ENCODE assay signal across 9 cellular contexts in the genomic region with DNA sequence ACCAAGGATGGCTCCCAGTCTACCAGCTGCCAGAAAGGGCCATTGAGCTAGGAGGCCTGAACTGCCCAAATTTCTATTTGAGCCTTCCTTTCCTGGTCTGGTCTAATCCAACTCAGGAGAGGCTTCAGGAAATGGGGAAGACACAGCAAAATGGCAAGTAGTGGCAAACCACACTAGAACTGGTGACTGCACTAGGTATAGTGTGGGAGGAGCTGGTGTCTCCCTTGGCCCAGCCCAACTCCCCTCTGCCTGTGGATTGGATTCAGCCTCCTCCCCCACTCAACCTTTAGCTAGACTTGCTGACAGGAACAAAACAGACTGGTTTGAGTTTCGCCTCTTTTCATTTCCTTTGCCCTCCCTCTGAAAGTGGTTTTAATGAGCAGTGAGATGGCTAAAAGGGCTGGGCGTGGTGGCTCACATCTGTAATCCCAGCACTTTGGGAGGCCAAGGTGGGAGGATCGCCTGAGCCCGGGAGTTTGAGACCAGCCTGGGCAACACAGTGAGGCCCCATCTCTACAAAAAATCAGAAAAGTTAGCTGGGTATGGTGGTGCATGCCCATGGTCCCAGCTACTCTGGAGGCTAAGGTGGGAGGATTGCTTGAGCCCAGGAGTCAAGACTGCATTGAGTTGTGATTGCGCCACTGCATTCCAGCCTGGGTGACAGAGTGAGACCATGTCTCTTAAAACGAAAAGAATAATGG. TPM values are rescaled to one million over a fixed set of nuclear protein-coding genes. Genes with fewer than 3 reads are reported as not detected.
DNase-seq lines count a peak whose midpoint lies in the region; ATAC-seq, FAIRE-seq and TF ChIP-seq lines count a peak whose summit lies in the region.
"Had no signal": no experiment of that assay in that cellular context is flagged by ENCODE, and none has a peak within 500 bp of the region (broad histone marks: within the 10 kb centered on the region; RNA-seq: fewer than 3 reads in every experiment).

No MANE protein-coding gene starts in this region.

- H3K4me1 ChIP-seq in GM23248 (ENCODE audit: insufficient read depth) = peaks cover 28% of the 10 kb centered on the region
- peaks cover 29% of the 10 kb centered on the region for H3K4me1 ChIP-seq in ectodermal cell (ENCODE audit: control insufficient read depth, insufficient read depth, low read length)
- H3K4me1 ChIP-seq in psoas muscle = peaks cover 77% of the 10 kb centered on the region

- no peaks in the 10 kb centered on the region for H3K9me3 Mint-ChIP-seq in CD14-positive monocyte

- DNase-seq in GM23248 = no peak
- no peak for DNase-seq in psoas muscle
- DNase-seq in D721Med (ENCODE audit: insufficient read length, low spot score) = no peak
- DNase-seq in CD14-positive monocyte (ENCODE audit: low spot score) = no peak
- DNase-seq in NCI-H2196 (lab: John Stamatoyannopoulos, UW; ENCODE audit: unreplicated experiment) = no peak
- DNase-seq in SK-N-DZ (ENCODE audit: low spot score) = no peak

- no peak for TF ChIP-seq CTCF in psoas muscle (IDR thresholded peaks at IDR 0.05)
- no peak for TF ChIP-seq CTCF in D721Med (IDR thresholded peaks at IDR 0.05; ENCODE audit: insufficient read depth, missing control alignments)
- TF ChIP-seq CTCF in CD14-positive monocyte (IDR thresholded peaks at IDR 0.05) = no peak

- no peaks in the 10 kb centered on the region for H4K20me1 ChIP-seq in GM23248 (ENCODE audit: insufficient read depth)

- 84 to 86% methylated on average over 5 to 6 of the region's 6 CpGs for WGBS in GM23248 (ENCODE audit: low coverage in 1 of 2, low lambda C conversion rate in 2 of 2, missing lambda C conversion rate in 2 of 2), 2 experiments
- 88 to 90% methylated on average over 6 of the region's 6 CpGs for WGBS in ectodermal cell, 2 experiments
- 67 to 83% (median 67%) methylated on average over 6 of the region's 6 CpGs for WGBS in psoas muscle, 3 donors

- no peak for FAIRE-seq in D721Med (lab: Jason Lieb, UNC)
- FAIRE-seq: TTC549 had no signal

- in situ Hi-C loops in GM23248 (cut with MboI) = loop anchor here (25.0 kb wide), 1 partner anchor 417 kb away; no protein-coding TSS in a partner anchor

- H3K36me3 Mint-ChIP-seq in CD14-positive monocyte = peaks cover 46 to 58% of the 10 kb centered on the region in 2 donors

- H3K79me2 ChIP-seq in GM23248 (ENCODE audit: insufficient read depth) = no peaks in the 10 kb centered on the region

- H3K27ac Mint-ChIP-seq in CD14-positive monocyte = peak overlapping the region in 1 of 7 donors; percentile 43

- H3K27me3 Mint-ChIP-seq in CD14-positive monocyte (ENCODE audit: low read depth in 3 of 3) = peaks cover 8 to 16% (median 13%) of the 10 kb centered on the region in 3 donors

- no peaks in the 10 kb centered on the region for H3K9me3 ChIP-seq in GM23248 (ENCODE audit: low read depth)
- H3K9me3 ChIP-seq in ectodermal cell (ENCODE audit: control insufficient read depth, low read length) = no peaks in the 10 kb centered on the region
- H3K9me3 ChIP-seq in psoas muscle = no peaks in the 10 kb centered on the region

- peak overlapping the region; percentile 45 for H3K27ac ChIP-seq in GM23248
- H3K27ac ChIP-seq in ectodermal cell (ENCODE audit: insufficient read depth, low read depth, low read length, poor library complexity, severe bottlenecking) = peak overlapping the region; percentile 63
- H3K27ac ChIP-seq in psoas muscle = peak overlapping the region; percentile 83

- H3K27me3 ChIP-seq in GM23248 (replicated peaks; ENCODE audit: insufficient read depth) = no peaks in the 10 kb centered on the region
- H3K27me3 ChIP-seq in ectodermal cell (ENCODE audit: control insufficient read depth, insufficient read depth, low read length, poor library complexity, severe bottlenecking) = no peaks in the 10 kb centered on the region
- no peaks in the 10 kb centered on the region for H3K27me3 ChIP-seq in psoas muscle (ENCODE audit: insufficient read depth in 3 of 3, low read length in 2 of 3)

- no peak overlapping the region for H3K4me3 Mint-ChIP-seq in CD14-positive monocyte

- H3F3A ChIP-seq in GM23248 (ENCODE audit: insufficient read depth) = peaks cover 18% of the 10 kb centered on the region; the same call in 1 of the 2 replicates

- no peak overlapping the region for H3K4me2 ChIP-seq in GM23248 (ENCODE audit: unreplicated experiment)

- H3K4me3 ChIP-seq in GM23248 (no peak overlapping the region), ectodermal cell (ENCODE audit: insufficient read depth, low read depth, low read length) (no peak overlapping the region), psoas muscle (peak overlapping the region; percentile 2)

- peaks cover 16% of the 10 kb centered on the region for H3K4me1 Mint-ChIP-seq in CD14-positive monocyte

- H3K9me2 ChIP-seq in GM23248 (ENCODE audit: insufficient read depth) = no peaks in the 10 kb centered on the region

- no peak overlapping the region for H2AFZ ChIP-seq in GM23248

- H3K36me3 ChIP-seq in GM23248 (ENCODE audit: low read depth) (no peaks in the 10 kb centered on the region), ectodermal cell (ENCODE audit: control insufficient read depth, insufficient read depth, low read length) (peaks cover 18% of the 10 kb centered on the region), psoas muscle (ENCODE audit: insufficient read depth in 1 of 2, low read depth in 1 of 2) (peaks cover 0 to 40% of the 10 kb centered on the region in 2 donors)

- ATAC-seq in psoas muscle = no peak

- peak overlapping the region; percentile 32; the same call in 1 of the 2 replicates for H3K9ac ChIP-seq in GM23248

- intact Hi-C loops in psoas muscle (cut with DNase I) = loop anchor here (2.0 to 10.0 kb wide), 4 partner anchors 37 to 411 kb away; no protein-coding TSS in a partner anchor
- intact Hi-C loops in CD14-positive monocyte (cut with micrococcal nuclease) = loop anchor here (5.0 kb wide), 4 partner anchors 92 to 277 kb away; partner anchors contain the start of gene VEGFA (in 1 of the 2)

TF ChIP-seq in PFSK-1, 5 proteins besides CTCF, POLR2A, EP300 and RAD21 (continues in another document):
- TF ChIP-seq POLR2AphosphoS5 (IDR thresholded peaks at IDR 0.05; ENCODE audit: low read depth, low read length) = peak; percentile 74
- no peak for TF ChIP-seq FOXP2 (optimal IDR thresholded peaks at IDR 0.05; ENCODE audit: borderline replicate concordance, extremely low read depth, extremely low read length, insufficient read depth)
- 0 out of 2 replicates have a peak, but pooled peaks have one; percentile 25 for TF ChIP-seq SIN3A (IDR thresholded peaks at IDR 0.05; ENCODE audit: borderline replicate concordance, insufficient read depth, low read length)
- TF ChIP-seq TAF1 (IDR thresholded peaks at IDR 0.05; ENCODE audit: borderline replicate concordance, insufficient read depth, low read length) = peak; percentile 76; the same call in 1 of the 2 replicates

RNA-seq across cellular contexts. Expression of gene MRPS18A, which starts 17.5 kb away (rescaled TPM):
- 21.0 and 33.7 TPM in 2 replicates for total RNA-seq in GM23248 (2014; rRNA removed; shearing (Covaris generic))
- polyA plus RNA-seq in GM23248 (2016; fragmentation: Nextera tagmentation; extraction: Ambion mirVana) (39.2 and 43.4 TPM in 2 replicates), psoas muscle (100 to 1,000 TPM; 106 to 151 (median 148) TPM), CD14-positive monocyte (10 to 100 TPM; 41.4 to 45.3 TPM)
- polyA plus RNA-seq in PFSK-1 (2012; ENCODE audit: insufficient read length, low read depth) = 153 TPM
- 44.0 TPM for polyA plus RNA-seq in ectodermal cell (2013, experiment 1 of 4)
- 53.6 TPM for polyA plus RNA-seq in ectodermal cell (2013, experiment 2 of 4)
- 47.9 TPM for polyA plus RNA-seq in ectodermal cell (2013, experiment 3 of 4)
- 50.8 TPM for polyA plus RNA-seq in ectodermal cell (2013, experiment 4 of 4)
- total RNA-seq in psoas muscle = 100 to 1,000 TPM in 2 of 4 donors, 10 to 100 TPM in 2; 64.1 to 152 (median 103) TPM
- polyA plus RNA-seq in SK-N-DZ (2014; cell fraction: cytosol; rRNA removed) = 37.9 and 45.6 TPM in 2 replicates
- polyA plus RNA-seq in SK-N-DZ (2014; cell fraction: nucleus; rRNA removed) = 20.9 and 27.9 TPM in 2 replicates

RNA-seq across cellular contexts. Expression of gene RSPH9, which starts 25.2 kb away (rescaled TPM):
- 0.11 TPM in 1 of 2 replicates, not detected in the other for total RNA-seq in GM23248 (2014; rRNA removed; shearing (Covaris generic))
- polyA plus RNA-seq in GM23248 (2016; fragmentation: Nextera tagmentation; extraction: Ambion mirVana) = 1.2 and 1.3 TPM in 2 replicates
- polyA plus RNA-seq in PFSK-1 (2012; ENCODE audit: insufficient read length, low read depth) = 0.88 TPM
- polyA plus RNA-seq in ectodermal cell (2013, experiment 1 of 4) = 1.3 TPM
- polyA plus RNA-seq in ectodermal cell (2013, experiment 2 of 4) = 2.1 TPM
- 1.8 TPM for polyA plus RNA-seq in ectodermal cell (2013, experiment 3 of 4)
- polyA plus RNA-seq in ectodermal cell (2013, experiment 4 of 4) = 2.3 TPM
- total RNA-seq in psoas muscle = under 1 TPM in 1 of 4 donors, not detected in 3; 0.11 TPM
- polyA plus RNA-seq in psoas muscle = under 1 TPM; 0.36 to 0.59 (median 0.51) TPM
- under 1 TPM; 0.13 to 0.52 TPM for polyA plus RNA-seq in CD14-positive monocyte
- polyA plus RNA-seq in SK-N-DZ (2014; cell fraction: cytosol; rRNA removed) = not detected in 2 replicates
- polyA plus RNA-seq in SK-N-DZ (2014; cell fraction: nucleus; rRNA removed) = not detected in 2 replicates

RNA-seq across cellular contexts. Expression of gene MAD2L1BP, which starts 34.4 kb away (rescaled TPM):
- total RNA-seq in GM23248 (2014; rRNA removed; shearing (Covaris generic)) = 33.1 and 33.9 TPM in 2 replicates
- 32.9 and 34.2 TPM in 2 replicates for polyA plus RNA-seq in GM23248 (2016; fragmentation: Nextera tagmentation; extraction: Ambion mirVana)
- 39.7 TPM for polyA plus RNA-seq in PFSK-1 (2012; ENCODE audit: insufficient read length, low read depth)
- 37.9 TPM for polyA plus RNA-seq in ectodermal cell (2013, experiment 1 of 4)
- 36.2 TPM for polyA plus RNA-seq in ectodermal cell (2013, experiment 2 of 4)
- polyA plus RNA-seq in ectodermal cell (2013, experiment 3 of 4) = 33.2 TPM
- polyA plus RNA-seq in ectodermal cell (2013, experiment 4 of 4) = 33.2 TPM
- 10 to 100 TPM; 17.0 to 36.6 (median 26.1) TPM for total RNA-seq in psoas muscle
- polyA plus RNA-seq in psoas muscle = 10 to 100 TPM; 30.5 to 43.1 (median 31.6) TPM
- 10 to 100 TPM; 17.3 to 26.5 TPM for polyA plus RNA-seq in CD14-positive monocyte
- 36.2 and 42.7 TPM in 2 replicates for polyA plus RNA-seq in SK-N-DZ (2014; cell fraction: cytosol; rRNA removed)
- 27.0 and 28.3 TPM in 2 replicates for polyA plus RNA-seq in SK-N-DZ (2014; cell fraction: nucleus; rRNA removed)

RNA-seq across cellular contexts. Expression of gene GTPBP2, which starts 41.0 kb away (rescaled TPM):
- total RNA-seq in GM23248 (2014; rRNA removed; shearing (Covaris generic)) = 80.7 and 88.3 TPM in 2 replicates
- polyA plus RNA-seq in GM23248 (2016; fragmentation: Nextera tagmentation; extraction: Ambion mirVana) (15.5 and 15.9 TPM in 2 replicates), psoas muscle (10 to 100 TPM; 27.8 to 69.6 (median 33.9) TPM), CD14-positive monocyte (1 to 10 TPM; 3.6 to 4.9 TPM)
- polyA plus RNA-seq in PFSK-1 (2012; ENCODE audit: insufficient read length, low read depth) = 269 TPM
- 62.5 TPM for polyA plus RNA-seq in ectodermal cell (2013, experiment 1 of 4)
- polyA plus RNA-seq in ectodermal cell (2013, experiment 2 of 4) = 60.9 TPM
- 51.2 TPM for polyA plus RNA-seq in ectodermal cell (2013, experiment 3 of 4)
- 58.2 TPM for polyA plus RNA-seq in ectodermal cell (2013, experiment 4 of 4)
- 10 to 100 TPM; 32.8 to 43.8 (median 35.2) TPM for total RNA-seq in psoas muscle
- polyA plus RNA-seq in SK-N-DZ (2014; cell fraction: cytosol; rRNA removed) = 48.7 and 53.0 TPM in 2 replicates
- 247 and 282 TPM in 2 replicates for polyA plus RNA-seq in SK-N-DZ (2014; cell fraction: nucleus; rRNA removed)
